In the genomic region with DNA sequence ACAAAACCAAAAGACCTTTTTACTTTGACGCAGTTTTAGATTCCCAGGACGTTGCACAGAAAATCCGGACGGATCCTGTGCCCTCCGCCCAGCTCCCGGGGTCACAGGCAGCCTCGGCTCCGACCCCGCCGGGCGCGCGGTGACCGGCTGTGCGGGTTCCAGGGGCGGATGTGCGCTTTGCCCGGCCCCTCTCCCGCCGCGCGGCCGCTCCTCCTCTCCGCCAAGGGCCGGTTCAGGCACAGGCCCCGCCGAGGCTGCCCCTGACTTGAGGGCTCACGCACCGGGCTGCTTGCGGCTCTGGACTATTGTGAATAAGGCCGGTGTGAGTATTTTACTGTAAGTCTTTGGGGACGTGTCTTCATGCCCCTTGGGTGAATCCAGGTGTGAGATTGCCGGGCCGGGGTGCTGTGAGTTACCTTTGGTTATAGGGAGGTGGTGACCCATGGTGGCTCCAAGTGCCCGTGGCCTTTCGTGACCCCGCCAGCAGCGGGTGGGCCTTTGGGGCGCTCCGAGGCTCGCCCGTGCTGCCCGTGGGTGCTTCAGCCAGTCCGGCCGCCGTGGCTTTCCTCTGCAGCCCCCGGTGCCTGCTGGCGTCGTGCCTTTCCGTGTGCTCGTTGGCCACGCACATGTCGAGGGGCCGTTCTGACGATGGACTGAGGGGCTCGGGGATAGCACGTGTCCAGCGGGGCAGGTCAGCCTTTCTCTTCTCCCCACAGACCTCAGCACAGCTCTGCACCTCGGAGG, we compare ENCODE assay signal across 8 cellular contexts. TPM values are rescaled to one million over a fixed set of nuclear protein-coding genes. Genes with fewer than 3 reads are reported as not detected.
A peak's percentile ranks its signal among the peaks of the same experiment; 100 is the strongest.
DNase-seq lines count a peak whose midpoint lies in the region; ATAC-seq and TF ChIP-seq lines count a peak whose summit lies in the region.

No MANE protein-coding gene starts in this region.

- H3K36me3 ChIP-seq in IMR-90 (ENCODE audit: control insufficient read depth, insufficient read depth, low read length) (no peaks in the 10 kb centered on the region), mucosa of rectum (ENCODE audit: control insufficient read depth in 2 of 2, insufficient read depth in 2 of 2, low read length in 2 of 2) (no peaks in the 10 kb centered on the region)

- in situ Hi-C loops in IMR-90 (cut with MboI; ENCODE audit: low sequenced_read_pairs): no loop called here

- TF ChIP-seq CTCF in IMR-90 (conservative IDR thresholded peaks at IDR 0.05; ENCODE audit: low read depth, low read length): no peak

- peaks cover 22% of the 10 kb centered on the region for H3K9me3 Mint-ChIP-seq in dendritic cell treated with granulocyte-macrophage colony-stimulating factor and Interleukin-4, amounts not matched to agents 40 ng/mL and 50 ng/mL, for 4 days

- H3K4me3 ChIP-seq in IMR-90 (ENCODE audit: insufficient read depth, low read depth, low read length) (peak overlapping the region; percentile 55), mucosa of rectum (ENCODE audit: low read length in 2 of 2) (peak overlapping the region; percentile 74 to 77)

- no peaks in the 10 kb centered on the region for H3K79me1 ChIP-seq in IMR-90 (ENCODE audit: low read depth in 1 of 2, low read length in 2 of 2)

- 90% methylated on average over 16 of the region's 59 CpGs; no CpG with 5 or more reads in 1 of the 2 experiments for WGBS in IMR-90 (ENCODE audit: extremely low coverage in 2 of 2, insufficient read length in 1 of 2), 2 experiments

- H4K91ac ChIP-seq in IMR-90 (ENCODE audit: insufficient read depth, low read depth, low read length): no peak overlapping the region

- H3K18ac ChIP-seq in IMR-90 (ENCODE audit: low read depth, low read length): no peak overlapping the region; the same call in 1 of the 2 replicates

- peaks cover 12% of the 10 kb centered on the region for H3K9me3 ChIP-seq in IMR-90 (ENCODE audit: control insufficient read depth, insufficient read depth, low read length)
- H3K9me3 ChIP-seq in mucosa of rectum (ENCODE audit: control insufficient read depth in 2 of 2, low read length in 2 of 2): no peaks in the 10 kb centered on the region

- no peak overlapping the region for H2AK5ac ChIP-seq in IMR-90 (ENCODE audit: low read depth, low read length)

- peak; percentile 55 for DNase-seq in AG20443 (ENCODE audit: low spot score)
- DNase-seq in IMR-90: no peak
- no peak for DNase-seq in SK-N-DZ (ENCODE audit: low spot score)
- DNase-seq in globus pallidus (ENCODE audit: low spot score): no peak
- DNase-seq in NCI-H128 (lab: John Stamatoyannopoulos, UW; ENCODE audit: unreplicated experiment): no peak

- H4K20me1 ChIP-seq in IMR-90 (ENCODE audit: insufficient read depth, low read length): no peaks in the 10 kb centered on the region; the same call in 1 of the 2 replicates

- peak overlapping the region; percentile 73 for H2AK9ac ChIP-seq in IMR-90 (replicated peaks; ENCODE audit: low read depth, low read length, poor library complexity)

- POLR2A ChIA-PET in IMR-90 (lab: Charles Lee; ENCODE audit: unreplicated experiment): no interaction called here

- H4K8ac ChIP-seq in IMR-90 (ENCODE audit: low read depth in 2 of 2, low read length in 2 of 2): peak overlapping the region; percentile 81 to 87; a peak in 3 of 4 replicates

- TF ChIP-seq RAD21 in IMR-90 (IDR thresholded peaks at IDR 0.05; ENCODE audit: low read length): no peak

- peak overlapping the region; percentile 83 for H3K27ac Mint-ChIP-seq in dendritic cell treated with granulocyte-macrophage colony-stimulating factor and Interleukin-4, amounts not matched to agents 40 ng/mL and 50 ng/mL, for 4 days

- H3K4me3 Mint-ChIP-seq in dendritic cell treated with granulocyte-macrophage colony-stimulating factor and Interleukin-4, amounts not matched to agents 40 ng/mL and 50 ng/mL, for 4 days: peak overlapping the region; percentile 94

- peaks cover 71% of the 10 kb centered on the region for H3K27me3 Mint-ChIP-seq in dendritic cell treated with granulocyte-macrophage colony-stimulating factor and Interleukin-4, amounts not matched to agents 40 ng/mL and 50 ng/mL, for 4 days

- no peak overlapping the region for H2BK5ac ChIP-seq in IMR-90 (ENCODE audit: low read depth, low read length, poor library complexity, severe bottlenecking)

- H3K27ac ChIP-seq in IMR-90 (ENCODE audit: insufficient read depth, low read length): no peak overlapping the region; the same call in 1 of the 2 replicates
- H3K27ac ChIP-seq in mucosa of rectum (ENCODE audit: low read depth in 2 of 2, low read length in 2 of 2): peak overlapping the region; percentile 34 to 58

- TF ChIP-seq POLR2A in IMR-90 (IDR thresholded peaks at IDR 0.05; ENCODE audit: low read depth, low read length): no peak

- peaks cover 12% of the 10 kb centered on the region; the same call in 1 of the 2 replicates for H3K27me3 ChIP-seq in IMR-90 (ENCODE audit: control insufficient read depth, insufficient read depth, low read length)
- H3K27me3 ChIP-seq in mucosa of rectum (ENCODE audit: control insufficient read depth in 2 of 2, insufficient read depth in 2 of 2, low read length in 2 of 2): peaks cover 0 to 10% of the 10 kb centered on the region in 2 donors

- H3K4me2 ChIP-seq in IMR-90 (ENCODE audit: low read depth, low read length): peak overlapping the region; percentile 77

- no peak overlapping the region for H2BK20ac ChIP-seq in IMR-90 (ENCODE audit: low read depth, low read length)

- H4K5ac ChIP-seq in IMR-90 (ENCODE audit: low read depth, low read length): peak overlapping the region; percentile 10; the same call in 1 of the 2 replicates

- intact Hi-C loops in IMR-90 (cut with micrococcal nuclease): no loop called here
- intact Hi-C loops in dendritic cell treated with granulocyte-macrophage colony-stimulating factor and Interleukin-4, amounts not matched to agents 40 ng/mL and 50 ng/mL, for 4 days (cut with micrococcal nuclease): no loop called here

- H3K23ac ChIP-seq in IMR-90 (ENCODE audit: low read depth, low read length): no peak overlapping the region

- no peak overlapping the region for H3K56ac ChIP-seq in IMR-90 (ENCODE audit: extremely low read depth, insufficient read depth, low read length)

- peak; percentile 21 for ATAC-seq in GM19438 (IDR thresholded peaks at IDR 0.05; ENCODE audit: low read depth, unreplicated experiment)
- ATAC-seq in IMR-90 (ENCODE audit: low read depth): peak; percentile 34

- no peak overlapping the region for H2BK120ac ChIP-seq in IMR-90 (ENCODE audit: low read depth, low read length)

- H3K4me1 Mint-ChIP-seq in dendritic cell treated with granulocyte-macrophage colony-stimulating factor and Interleukin-4, amounts not matched to agents 40 ng/mL and 50 ng/mL, for 4 days (ENCODE audit: low read depth): peaks cover 49% of the 10 kb centered on the region

- H2AFZ ChIP-seq in IMR-90 (replicated peaks; ENCODE audit: low read length, poor library complexity): peak overlapping the region; percentile 91

- peak overlapping the region; percentile 32; the same call in 1 of the 2 replicates for H3K4ac ChIP-seq in IMR-90 (ENCODE audit: low read depth, low read length)

- H2BK15ac ChIP-seq in IMR-90 (ENCODE audit: low read depth, low read length): no peak overlapping the region

- H3K9me1 ChIP-seq in IMR-90 (ENCODE audit: insufficient read depth, low read length): no peaks in the 10 kb centered on the region

- H3K14ac ChIP-seq in IMR-90 (replicated peaks; ENCODE audit: low read depth, low read length): no peak overlapping the region

- BruUV-seq in IMR-90 (replicated peaks; lab: Mats Ljungman, UMichigan): no TSS peak

- CTCF ChIA-PET in IMR-90 (lab: Yijun Ruan, JAX): no interaction called here

- H3K9ac ChIP-seq in IMR-90 (ENCODE audit: low read depth, low read length) (peak overlapping the region; percentile 51), mucosa of rectum (ENCODE audit: low read depth in 1 of 2, low read length in 2 of 2) (peak overlapping the region; percentile 65 to 67)

- dilution Hi-C loops in IMR-90 (cut with HindIII; ENCODE audit: low sequenced_read_pairs, unreplicated experiment): no loop called here

- H3K36me3 Mint-ChIP-seq in dendritic cell treated with granulocyte-macrophage colony-stimulating factor and Interleukin-4, amounts not matched to agents 40 ng/mL and 50 ng/mL, for 4 days (ENCODE audit: low read depth): peaks cover 19% of the 10 kb centered on the region

- H3K4me1 ChIP-seq in IMR-90 (ENCODE audit: control insufficient read depth, insufficient read depth, low read length) (peaks cover 5% of the 10 kb centered on the region; the same call in 1 of the 2 replicates), mucosa of rectum (ENCODE audit: control insufficient read depth in 2 of 2, insufficient read depth in 2 of 2, low read length in 2 of 2) (peaks cover 8 to 11% of the 10 kb centered on the region in 2 donors)

TF ChIP-seq in IMR-90, 13 proteins besides CTCF, POLR2A, EP300 and RAD21 (continues in another document):
- TF ChIP-seq RFX5 (IDR thresholded peaks at IDR 0.05; ENCODE audit: low read depth, low read length) (no peak), MAZ (IDR thresholded peaks at IDR 0.05; ENCODE audit: borderline replicate concordance, low read depth, low read length) (no peak), MXI1 (IDR thresholded peaks at IDR 0.05; ENCODE audit: borderline replicate concordance, low read depth, low read length) (no peak), SMC3 (IDR thresholded peaks at IDR 0.05; ENCODE audit: low read depth, low read length) (no peak), RCOR1 (IDR thresholded peaks at IDR 0.05; ENCODE audit: insufficient replicate concordance, low read length) (no peak)
- TF ChIP-seq, protein P1, sequence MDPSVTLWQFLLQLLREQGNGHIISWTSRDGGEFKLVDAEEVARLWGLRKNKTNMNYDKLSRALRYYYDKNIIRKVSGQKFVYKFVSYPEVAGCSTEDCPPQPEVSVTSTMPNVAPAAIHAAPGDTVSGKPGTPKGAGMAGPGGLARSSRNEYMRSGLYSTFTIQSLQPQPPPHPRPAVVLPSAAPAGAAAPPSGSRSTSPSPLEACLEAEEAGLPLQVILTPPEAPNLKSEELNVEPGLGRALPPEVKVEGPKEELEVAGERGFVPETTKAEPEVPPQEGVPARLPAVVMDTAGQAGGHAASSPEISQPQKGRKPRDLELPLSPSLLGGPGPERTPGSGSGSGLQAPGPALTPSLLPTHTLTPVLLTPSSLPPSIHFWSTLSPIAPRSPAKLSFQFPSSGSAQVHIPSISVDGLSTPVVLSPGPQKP (IDR thresholded peaks at IDR 0.05; ENCODE audit: borderline replicate concordance, low read depth, low read length): no peak

RNA-seq across cellular contexts. Expression of a gene that starts 45.9 kb away (rescaled TPM):
- total RNA-seq in IMR-90 (2012; rRNA removed): 5.2 and 6.1 TPM in 2 replicates
- polyA plus RNA-seq in IMR-90 (2012; rRNA removed): 13.4 and 17.0 TPM in 2 replicates
- 12.0 and 16.4 TPM in 2 replicates for polyA plus RNA-seq in IMR-90 (2012; cell fraction: cytosol; rRNA removed)
- 12.2 and 32.5 TPM in 2 replicates for polyA plus RNA-seq in IMR-90 (2012; cell fraction: nucleus; rRNA removed; ENCODE audit: low replicate concordance)
- polyA plus RNA-seq in SK-N-DZ (2014; cell fraction: cytosol; rRNA removed): 34.5 and 37.0 TPM in 2 replicates
- polyA plus RNA-seq in SK-N-DZ (2014; cell fraction: nucleus; rRNA removed): 39.2 and 48.4 TPM in 2 replicates

RNA-seq across cellular contexts. Expression of a gene that starts 46.1 kb away (rescaled TPM):
- total RNA-seq in IMR-90 (2012; rRNA removed): 3.3 and 3.8 TPM in 2 replicates
- 14.5 and 17.2 TPM in 2 replicates for polyA plus RNA-seq in IMR-90 (2012; rRNA removed)
- polyA plus RNA-seq in IMR-90 (2012; cell fraction: cytosol; rRNA removed): 10.6 and 16.7 TPM in 2 replicates
- 29.6 and 67.5 TPM in 2 replicates for polyA plus RNA-seq in IMR-90 (2012; cell fraction: nucleus; rRNA removed; ENCODE audit: low replicate concordance)
- 14.0 and 20.7 TPM in 2 replicates for polyA plus RNA-seq in SK-N-DZ (2014; cell fraction: cytosol; rRNA removed)
- polyA plus RNA-seq in SK-N-DZ (2014; cell fraction: nucleus; rRNA removed): 63.8 and 68.3 TPM in 2 replicates
